In the genomic region with DNA sequence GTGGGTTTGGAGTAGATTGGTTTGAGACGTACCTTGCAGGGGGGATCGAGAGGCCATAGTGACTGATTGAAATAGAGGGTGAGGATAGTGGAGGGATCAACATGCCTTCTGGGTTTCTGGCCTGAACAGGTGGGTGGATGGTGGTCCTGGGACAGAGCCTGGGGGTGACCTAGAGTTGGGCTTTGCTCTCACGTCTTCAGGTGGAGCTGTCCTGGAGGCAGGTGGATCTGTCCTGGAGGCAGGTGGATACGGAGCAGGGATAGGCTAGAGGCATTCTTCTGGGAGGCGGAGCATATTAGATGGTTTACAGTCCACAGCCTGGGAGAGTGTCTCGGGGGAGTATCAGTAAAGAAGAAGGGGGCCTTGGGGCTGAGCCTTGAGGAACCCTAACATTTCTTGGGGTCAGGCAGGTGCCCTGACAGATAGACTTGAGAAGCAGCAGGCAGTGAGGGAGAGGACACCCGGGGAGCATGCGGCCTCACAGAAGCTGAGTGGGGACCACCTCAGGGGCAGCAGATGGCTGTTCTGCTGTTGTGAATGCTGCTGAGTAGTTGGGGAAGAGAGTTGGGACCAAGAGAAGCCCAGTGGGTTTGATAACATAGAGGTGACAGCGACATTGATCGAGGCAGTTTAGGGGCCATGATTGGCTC, we compare ENCODE assay signal across 9 cellular contexts. TPM values are rescaled to one million over a fixed set of nuclear protein-coding genes. Genes with fewer than 3 reads are reported as not detected.
DNase-seq lines count a peak whose midpoint lies in the region; TF ChIP-seq lines count a peak whose summit lies in the region.
"Had no signal": no experiment of that assay in that cellular context is flagged by ENCODE, and none has a peak within 500 bp of the region (broad histone marks: within the 10 kb centered on the region; RNA-seq: fewer than 3 reads in every experiment).

No MANE protein-coding gene starts in this region.

- H3K4me3 ChIP-seq in GM08714 (ENCODE audit: low read length) (peak overlapping the region; percentile 85; the same call in 1 of the 2 replicates), esophagus squamous epithelium (peak overlapping the region in 3 of 4 donors; percentile 95 to 99 (median 96))

- 79 to 80% methylated on average over 10 of the region's 10 CpGs for WGBS in esophagus squamous epithelium, 2 donors

- DNase-seq in esophagus squamous epithelium (lab: John Stamatoyannopoulos, UW) (no peak), posterior vena cava (ENCODE audit: low spot score) (peak; percentile 64), iPS-NIHi11 (ENCODE audit: low spot score) (no peak), NCI-H187 (lab: John Stamatoyannopoulos, UW) (no peak), DMS153 (lab: John Stamatoyannopoulos, UW) (no peak)
- DNase-seq in stimulated activated naive CD4-positive, alpha-beta T cell treated with Interleukin-2 at 50 U/mL for 16 hours (lab: John Stamatoyannopoulos, UW) = no peak

- H3K36me3 Mint-ChIP-seq in T-helper 1 cell treated with Interleukin-12 subunit alpha and Interleukin-12 subunit beta and Interleukin-4 antibody, amounts not matched to agents 30 μg/mL and 1 μg/mL, for 36 hours (ENCODE audit: low read depth) = peaks cover 12% of the 10 kb centered on the region

- peak overlapping the region in 1 of 4 donors; percentile 98 for H3K27ac ChIP-seq in esophagus squamous epithelium

- H3K27me3 ChIP-seq in esophagus squamous epithelium = no peaks in the 10 kb centered on the region
- H3K27me3 ChIP-seq: body of pancreas had no signal

- no peaks in the 10 kb centered on the region for H3K27me3 Mint-ChIP-seq in T-helper 1 cell treated with Interleukin-12 subunit alpha and Interleukin-12 subunit beta and Interleukin-4 antibody, amounts not matched to agents 30 μg/mL and 1 μg/mL, for 36 hours (ENCODE audit: low read depth)

- H3K4me1 ChIP-seq in esophagus squamous epithelium = peaks cover 30 to 57% (median 31%) of the 10 kb centered on the region in 3 donors

- TF ChIP-seq POLR2A in esophagus squamous epithelium (IDR thresholded peaks at IDR 0.05) = no peak

- no peaks in the 10 kb centered on the region for H3K9me3 ChIP-seq in esophagus squamous epithelium
- H3K9me3 ChIP-seq: body of pancreas had no signal

- peaks cover 28% of the 10 kb centered on the region for H3K4me1 Mint-ChIP-seq in T-helper 1 cell treated with Interleukin-12 subunit alpha and Interleukin-12 subunit beta and Interleukin-4 antibody, amounts not matched to agents 30 μg/mL and 1 μg/mL, for 36 hours (ENCODE audit: low read depth)

- intact Hi-C loops in esophagus squamous epithelium (cut with DNase I) (no loop called here), posterior vena cava (cut with DNase I) (no loop called here)

- no peak for TF ChIP-seq CTCF in esophagus squamous epithelium (IDR thresholded peaks at IDR 0.05)

- no peaks in the 10 kb centered on the region for H3K9me3 Mint-ChIP-seq in T-helper 1 cell treated with Interleukin-12 subunit alpha and Interleukin-12 subunit beta and Interleukin-4 antibody, amounts not matched to agents 30 μg/mL and 1 μg/mL, for 36 hours

- peak overlapping the region; percentile 28 for H3K27ac Mint-ChIP-seq in T-helper 1 cell treated with Interleukin-12 subunit alpha and Interleukin-12 subunit beta and Interleukin-4 antibody, amounts not matched to agents 30 μg/mL and 1 μg/mL, for 36 hours

- H3K4me3 Mint-ChIP-seq in T-helper 1 cell treated with Interleukin-12 subunit alpha and Interleukin-12 subunit beta and Interleukin-4 antibody, amounts not matched to agents 30 μg/mL and 1 μg/mL, for 36 hours = peak overlapping the region; percentile 79

- peaks cover 0 to 41% (median 0%) of the 10 kb centered on the region in 3 donors for H3K36me3 ChIP-seq in esophagus squamous epithelium

RNA-seq across cellular contexts. Expression of a gene that starts 1.6 kb away (rescaled TPM):
- total RNA-seq in esophagus squamous epithelium (10 to 100 TPM in 3 of 4 donors, 1 to 10 TPM in 1; 9.9 to 23.3 (median 13.7) TPM), posterior vena cava (10 to 100 TPM; 18.6 to 22.6 TPM)

RNA-seq across cellular contexts. Expression of a gene that starts 19.8 kb away (rescaled TPM):
- total RNA-seq in esophagus squamous epithelium (10 to 100 TPM; 41.9 to 96.5 (median 48.1) TPM), posterior vena cava (10 to 100 TPM; 47.1 to 49.3 TPM)

RNA-seq across cellular contexts. Expression of a gene that starts 28.0 kb away (rescaled TPM):
- total RNA-seq in esophagus squamous epithelium = 10 to 100 TPM in 1 of 4 donors, 1 to 10 TPM in 3; 2.0 to 10.5 (median 5.3) TPM
- 1 to 10 TPM; 2.0 to 2.3 TPM for total RNA-seq in posterior vena cava

RNA-seq across cellular contexts. Expression of a gene that starts 30.3 kb away (rescaled TPM):
- total RNA-seq in esophagus squamous epithelium (10 to 100 TPM in 3 of 4 donors, 1 to 10 TPM in 1; 8.2 to 23.8 (median 17.1) TPM), posterior vena cava (10 to 100 TPM in 1 of 2 donors, 1 to 10 TPM in 1; 7.1 to 12.9 TPM)

RNA-seq across cellular contexts. Expression of a gene that starts 37.1 kb away (rescaled TPM):
- total RNA-seq in esophagus squamous epithelium (1 to 10 TPM in 3 of 4 donors, under 1 TPM in 1; 0.31 to 3.2 (median 1.3) TPM), posterior vena cava (1 to 10 TPM; 1.2 to 1.8 TPM)
